19 cellular contexts compared by ENCODE assay signal in genomic region chr11:40397141-40397540, GRCh38.
"Had no signal": no experiment of that assay in that cellular context is flagged by ENCODE, and none has a peak within 500 bp of the region (broad histone marks: within the 10 kb centered on the region; RNA-seq: fewer than 3 reads in every experiment).

No MANE protein-coding gene starts in this region.

- H3K27me3 ChIP-seq: dorsolateral prefrontal cortex, esophagus muscularis mucosa, gastrocnemius medialis, heart right ventricle, left lung had no signal

- H3K9me3 ChIP-seq: esophagus muscularis mucosa, gastrocnemius medialis, left lung, lower lobe of right lung had no signal

- ATAC-seq: gastrocnemius medialis, heart right ventricle, left cardiac atrium, left lung, left ventricle myocardium superior, lower lobe of right lung, mucosa of descending colon had no signal

- H3K36me3 ChIP-seq: esophagus muscularis mucosa, gastrocnemius medialis, heart right ventricle, left lung, lower lobe of right lung had no signal

- DNase-seq: dermis blood vessel endothelial cell; dorsolateral prefrontal cortex; effector CD4-positive, alpha-beta T cell; effector memory CD4-positive, alpha-beta T cell; foreskin melanocyte; gastrocnemius medialis; glutamatergic neuron; head of caudate nucleus; heart right ventricle; hippocampal formation; left cardiac atrium; left lung; left ventricle myocardium superior; lower lobe of right lung; mesenchymal stem cell; mucosa of descending colon; naive B cell had no signal

- H3K27ac ChIP-seq: coronary artery, dorsolateral prefrontal cortex, esophagus muscularis mucosa, gastrocnemius medialis, heart right ventricle, left lung, lower lobe of right lung had no signal

- H3K4me1 ChIP-seq: esophagus muscularis mucosa, gastrocnemius medialis, heart right ventricle, left lung, lower lobe of right lung had no signal

- H3K4me3 ChIP-seq: coronary artery, dorsolateral prefrontal cortex, esophagus muscularis mucosa, gastrocnemius medialis, heart right ventricle, left lung, lower lobe of right lung, mucosa of descending colon had no signal
